9 cellular contexts compared by ENCODE assay signal in the genomic region with DNA sequence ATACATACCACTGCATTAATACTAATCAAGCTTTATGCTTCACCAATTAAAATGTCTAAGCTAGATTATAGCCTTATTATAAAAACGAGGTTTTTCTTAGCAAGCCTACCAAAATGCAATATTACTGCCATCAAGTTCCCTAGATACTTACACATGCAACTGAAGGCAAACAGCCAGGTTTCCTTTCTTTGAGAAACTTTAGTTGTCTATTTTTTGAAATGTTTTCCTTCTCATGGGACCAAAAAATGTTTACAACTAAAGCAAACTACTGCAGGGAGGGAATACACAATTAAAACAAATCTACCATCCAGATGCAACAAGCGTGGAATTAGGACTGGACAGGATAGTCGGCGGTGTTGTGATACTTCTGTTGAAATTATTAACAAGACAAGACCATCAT. TPM values are rescaled to one million over a fixed set of nuclear protein-coding genes. Genes with fewer than 3 reads are reported as not detected.
DNase-seq lines count a peak whose midpoint lies in the region; TF ChIP-seq lines count a peak whose summit lies in the region.
"Had no signal": no experiment of that assay in that cellular context is flagged by ENCODE, and none has a peak within 500 bp of the region (broad histone marks: within the 10 kb centered on the region; RNA-seq: fewer than 3 reads in every experiment).

No MANE protein-coding gene starts in this region.

- CTCF ChIA-PET in AG04449 (lab: Yijun Ruan, JAX) = interaction anchor here (1.1 to 1.3 kb wide), 3 partner anchors 10 to 169 kb away, joined by 3 to 4 read pairs (median 3); no protein-coding TSS in a partner anchor

- H3K36me3 ChIP-seq in muscle layer of duodenum (ENCODE audit: control insufficient read depth in 1 of 2, insufficient read depth in 2 of 2, low read length in 2 of 2) = peaks cover 0 to 5% of the 10 kb centered on the region in 2 donors

- TF ChIP-seq CTCF in AG04449 (IDR thresholded peaks at IDR 0.05; ENCODE audit: insufficient read depth, low read length, missing control alignments) = no peak
- TF ChIP-seq CTCF in choroid plexus epithelial cell (conservative IDR thresholded peaks at IDR 0.05; ENCODE audit: low read depth, low read length) = no peak

- POLR2A ChIA-PET in AG04449 (lab: Yijun Ruan, JAX) = no interaction called here

- H3K27ac ChIP-seq in muscle layer of duodenum (ENCODE audit: low read length) = peak overlapping the region; percentile 65

- H3K4me3 ChIP-seq in AG04449 (ENCODE audit: low read depth, low read length) (peak overlapping the region; percentile 78), choroid plexus epithelial cell (ENCODE audit: low read depth, low read length) (peak overlapping the region; percentile 92), muscle layer of duodenum (ENCODE audit: low read depth in 1 of 2, low read length in 2 of 2) (peak overlapping the region; percentile 75 to 84)
- H3K4me3 ChIP-seq in Jurkat, Clone E6-1 (ENCODE audit: low read length) = peak overlapping the region; percentile 77

- no peaks in the 10 kb centered on the region for H3K27me3 ChIP-seq in muscle layer of duodenum (ENCODE audit: low read depth, low read length)

- no peaks in the 10 kb centered on the region for H3K9me3 ChIP-seq in muscle layer of duodenum (ENCODE audit: control insufficient read depth in 1 of 2, low read length in 2 of 2)

- DNase-seq in AG04449 (ENCODE audit: low read depth, low spot score) = no peak
- DNase-seq in Jurkat, Clone E6-1 (ENCODE audit: low read depth, low spot score) = no peak
- DNase-seq in choroid plexus epithelial cell (ENCODE audit: low read depth) = peak; percentile 18
- DNase-seq in posterior cingulate gyrus = no peak
- no peak for DNase-seq in mucosa of gallbladder (ENCODE audit: low spot score)
- DNase-seq in SIG-M5 (lab: John Stamatoyannopoulos, UW) = no peak
- DNase-seq in Kasumi-1 (lab: John Stamatoyannopoulos, UW) = no peak
- DNase-seq: NCI-H1105 had no signal

- intact Hi-C loops in posterior cingulate gyrus (cut with DNase I) = loop anchor here (5.0 kb wide), 2 partner anchors 147 to 298 kb away; no protein-coding TSS in a partner anchor

- peaks cover 8 to 47% of the 10 kb centered on the region in 2 donors for H3K4me1 ChIP-seq in muscle layer of duodenum (ENCODE audit: control insufficient read depth in 1 of 2, insufficient read depth in 2 of 2, low read length in 2 of 2)

RNA-seq across cellular contexts. Expression of a gene that starts 1.3 kb away (rescaled TPM):
- polyA plus RNA-seq in Jurkat, Clone E6-1 (2012; ENCODE audit: insufficient read depth, insufficient read length) = 30.9 TPM
- total RNA-seq in mucosa of gallbladder = 39.2 TPM
